In genomic region chr10:93461807-93462178, GRCh38 we compare ENCODE assay signal across 9 cellular contexts. TPM values are rescaled to one million over a fixed set of nuclear protein-coding genes. Genes with fewer than 3 reads are reported as not detected.
DNase-seq lines count a peak whose midpoint lies in the region; ATAC-seq and TF ChIP-seq lines count a peak whose summit lies in the region.
"Had no signal": no experiment of that assay in that cellular context is flagged by ENCODE, and none has a peak within 500 bp of the region (broad histone marks: within the 10 kb centered on the region; RNA-seq: fewer than 3 reads in every experiment).

No MANE protein-coding gene starts in this region.

- in situ Hi-C loops in HAP-1 (cut with MboI; ENCODE audit: low sequenced_read_pairs) = no loop called here

- no peak for ATAC-seq in HG03025 (IDR thresholded peaks at IDR 0.05; ENCODE audit: low FRiP score, unreplicated experiment)
- ATAC-seq: stimulated activated naive CD8-positive, alpha-beta T cell treated with anti-CD3 and anti-CD28 coated beads, Interleukin-15, amount 100 ng/mL, for 72 hours had no signal

- peak; percentile 63 for DNase-seq in NB4 (ENCODE audit: low read depth)
- DNase-seq in astrocyte of the hippocampus (ENCODE audit: low read depth, low spot score) = peak; percentile 73
- peak; percentile 54 for DNase-seq in mesenchymal stem cell
- no peak for DNase-seq in NCI-H82 (lab: John Stamatoyannopoulos, UW)
- DNase-seq in HAP-1 (ENCODE audit: low spot score in 2 of 2) = no peak
- DNase-seq in ovary = no peak
- DNase-seq: stimulated activated naive CD8-positive, alpha-beta T cell treated with anti-CD3 and anti-CD28 coated beads, Interleukin-15, amount 100 ng/mL, for 72 hours had no signal

- H2BK5ac ChIP-seq in mesenchymal stem cell (ENCODE audit: low read depth, low read length, poor library complexity, severe bottlenecking) = no peak overlapping the region

- peak overlapping the region; percentile 66 for H3K27ac ChIP-seq in BLaER1
- peak overlapping the region; percentile 96 for H3K27ac ChIP-seq in mesenchymal stem cell (ENCODE audit: low read length, poor library complexity, severe bottlenecking)
- no peak overlapping the region for H3K27ac ChIP-seq in ovary

- intact Hi-C loops in ovary (cut with DNase I) = no loop called here

- peak overlapping the region; percentile 36 for H2AK5ac ChIP-seq in mesenchymal stem cell (ENCODE audit: low read length, severe bottlenecking)

- no peaks in the 10 kb centered on the region for H3K27me3 ChIP-seq in BLaER1
- no peaks in the 10 kb centered on the region for H3K27me3 ChIP-seq in mesenchymal stem cell (ENCODE audit: control insufficient read depth in 1 of 2, insufficient read depth in 1 of 2, low read length in 2 of 2)
- H3K27me3 ChIP-seq in HAP-1 (ENCODE audit: low read depth) = no peaks in the 10 kb centered on the region
- no peaks in the 10 kb centered on the region for H3K27me3 ChIP-seq in ovary

- H4K8ac ChIP-seq in mesenchymal stem cell (ENCODE audit: low read length) = no peak overlapping the region

- no peak overlapping the region for H3K23ac ChIP-seq in mesenchymal stem cell (ENCODE audit: low read length in 2 of 2)

- no peak overlapping the region for H3K14ac ChIP-seq in mesenchymal stem cell (ENCODE audit: low read length in 2 of 2)

- no peak overlapping the region for H2BK120ac ChIP-seq in mesenchymal stem cell (ENCODE audit: low read depth, low read length)

- no peak overlapping the region for H2AFZ ChIP-seq in mesenchymal stem cell (ENCODE audit: low read depth, low read length)

- H3K9me3 ChIP-seq in BLaER1 = no peaks in the 10 kb centered on the region
- H3K9me3 ChIP-seq in mesenchymal stem cell (ENCODE audit: control insufficient read depth, low read length) = no peaks in the 10 kb centered on the region
- H3K9me3 ChIP-seq in HAP-1 = no peaks in the 10 kb centered on the region
- no peaks in the 10 kb centered on the region for H3K9me3 ChIP-seq in ovary

- H3K4me2 ChIP-seq in BLaER1 (peak overlapping the region; percentile 67), mesenchymal stem cell (ENCODE audit: low read length, poor library complexity, severe bottlenecking) (no peak overlapping the region)

- no peak overlapping the region for H3K9ac ChIP-seq in BLaER1
- peak overlapping the region; percentile 58 for H3K9ac ChIP-seq in mesenchymal stem cell (ENCODE audit: low read length)

- no CpG with 5 or more reads among the region's 1 CpG for WGBS in mesenchymal stem cell
- WGBS in ovary, 3 donors = 93 to 100% (median 98%) methylated on average over 1 of the region's 1 CpG

- no peaks in the 10 kb centered on the region for H3K36me3 ChIP-seq in BLaER1
- peaks cover 20 to 21% of the 10 kb centered on the region in 2 experiments for H3K36me3 ChIP-seq in mesenchymal stem cell (ENCODE audit: control insufficient read depth in 1 of 2, insufficient read depth in 2 of 2, low read depth in 1 of 2, low read length in 2 of 2)
- no peaks in the 10 kb centered on the region for H3K36me3 ChIP-seq in HAP-1 (replicated peaks)
- no peaks in the 10 kb centered on the region for H3K36me3 ChIP-seq in ovary

- H2BK12ac ChIP-seq in mesenchymal stem cell (ENCODE audit: low read length in 2 of 2) = peak overlapping the region in 1 of 2 experiments; percentile 51

- TF ChIP-seq CTCF in NB4 (IDR thresholded peaks at IDR 0.05; ENCODE audit: low read depth, low read length) (no peak), ovary (IDR thresholded peaks at IDR 0.05) (no peak)

- H4K91ac ChIP-seq in mesenchymal stem cell (ENCODE audit: low read length) = no peak overlapping the region

- H2BK15ac ChIP-seq in mesenchymal stem cell (ENCODE audit: low read depth, poor library complexity, severe bottlenecking) = no peak overlapping the region

- H3K4me1 ChIP-seq in BLaER1 (peaks cover 24% of the 10 kb centered on the region), mesenchymal stem cell (ENCODE audit: control insufficient read depth, insufficient read depth, low read depth, low read length) (peaks cover 30% of the 10 kb centered on the region), HAP-1 (0 out of 2 replicates have a peak, but pooled peaks cover 3% of the 10 kb centered on the region), ovary (ENCODE audit: insufficient read depth) (peaks cover 14% of the 10 kb centered on the region)

- no peaks in the 10 kb centered on the region for H3K79me1 ChIP-seq in mesenchymal stem cell (replicated peaks; ENCODE audit: low read length, poor library complexity, severe bottlenecking)

- no peak overlapping the region for H3K4ac ChIP-seq in mesenchymal stem cell (ENCODE audit: low read depth in 1 of 2, low read length in 2 of 2)

- TF ChIP-seq POLR2A in NB4 (IDR thresholded peaks at IDR 0.05; ENCODE audit: extremely low read depth, insufficient read length) = no peak
- no peak for TF ChIP-seq POLR2A in ovary (IDR thresholded peaks at IDR 0.05)

- no peak for TF ChIP-seq EP300 in ovary (IDR thresholded peaks at IDR 0.05)

- no peaks in the 10 kb centered on the region for H4K20me1 ChIP-seq in BLaER1

- H3K18ac ChIP-seq in mesenchymal stem cell (ENCODE audit: low read depth in 1 of 2, low read length in 2 of 2) = no peak overlapping the region

- H3K4me3 ChIP-seq in BLaER1 = no peak overlapping the region
- no peak overlapping the region for H3K4me3 ChIP-seq in NB4 (ENCODE audit: low read depth, low read length)
- H3K4me3 ChIP-seq in mesenchymal stem cell (ENCODE audit: insufficient read depth in 1 of 2, low read depth in 1 of 2, low read length in 2 of 2) = peak overlapping the region in 1 of 2 experiments; percentile 7
- H3K4me3 ChIP-seq in HAP-1 = no peak overlapping the region
- H3K4me3 ChIP-seq in ovary = no peak overlapping the region

RNA-seq across cellular contexts. Expression of gene MYOF, which starts 20.3 kb away (rescaled TPM):
- polyA plus RNA-seq in mesenchymal stem cell (2013, experiment 1 of 2) = 151 TPM
- polyA plus RNA-seq in mesenchymal stem cell (2013, experiment 2 of 2) = 144 TPM
- total RNA-seq in ovary = 10 to 100 TPM; 14.9 to 78.4 (median 45.7) TPM
- polyA plus RNA-seq in ovary = 10 to 100 TPM in 1 of 2 donors, 1 to 10 TPM in 1; 7.9 to 89.0 TPM

RNA-seq across cellular contexts. Expression of gene CEP55, which starts 34.6 kb away (rescaled TPM):
- polyA plus RNA-seq in mesenchymal stem cell (2013, experiment 1 of 2) = 8.3 TPM
- 8.3 TPM for polyA plus RNA-seq in mesenchymal stem cell (2013, experiment 2 of 2)
- 1 to 10 TPM in 1 of 7 donors, under 1 TPM in 4, not detected in 2; 0.12 to 2.0 (median 0.33) TPM for total RNA-seq in ovary
- 1 to 10 TPM in 1 of 2 donors, under 1 TPM in 1; 0.29 to 1.3 TPM for polyA plus RNA-seq in ovary

Comparison
In these comparisons a context has a peak if more than half of its experiments do, and no peak if none do; other contexts are left out.
1. H3K27ac ChIP-seq: peak in BLaER1 (single experiment) and mesenchymal stem cell (single experiment); none in ovary (0 of 2).
2. DNase-seq: peak in NB4 (single experiment), astrocyte of the hippocampus (single experiment) and mesenchymal stem cell (single experiment); none in NCI-H82 (single experiment), HAP-1 (0 of 2) and ovary (0 of 5).